13 cellular contexts compared by ENCODE assay signal in genomic region chr19:42229263-42229854, GRCh38. TPM values are rescaled to one million over a fixed set of nuclear protein-coding genes. Genes with fewer than 3 reads are reported as not detected.
DNase-seq lines count a peak whose midpoint lies in the region; ATAC-seq, FAIRE-seq and TF ChIP-seq lines count a peak whose summit lies in the region.
"Had no signal": no experiment of that assay in that cellular context is flagged by ENCODE, and none has a peak within 500 bp of the region (broad histone marks: within the 10 kb centered on the region; RNA-seq: fewer than 3 reads in every experiment).

No MANE protein-coding gene starts in this region.

- no peak overlapping the region for H2AFZ ChIP-seq in hepatocyte
- no peak overlapping the region for H2AFZ ChIP-seq in trophoblast cell (ENCODE audit: insufficient read depth, low read length, poor library complexity)
- no peak overlapping the region for H2AFZ ChIP-seq in PC-9

- POLR2A ChIA-PET in activated CD8-positive, alpha-beta T cell treated with anti-CD3 and anti-CD28 coated beads for 36 hours (lab: Charles Lee): interaction anchor here (0.8 to 17.2 kb wide), 2 partner anchors 9 to 10 kb away, joined by 4 to 195 read pairs; partner anchors contain the start of genes GSK3A and ZNF526
- POLR2A ChIA-PET in PC-9 (lab: Charles Lee; ENCODE audit: unreplicated experiment): no interaction called here

- no peaks in the 10 kb centered on the region for H3K27me3 Mint-ChIP-seq in CD14-positive monocyte (ENCODE audit: low read depth in 3 of 3)
- H3K27me3 Mint-ChIP-seq in activated CD8-positive, alpha-beta T cell treated with anti-CD3 and anti-CD28 coated beads for 36 hours: no peaks in the 10 kb centered on the region

- H3K9me3 ChIP-seq in hepatocyte (ENCODE audit: low read depth): no peaks in the 10 kb centered on the region
- H3K9me3 ChIP-seq in trophoblast cell (ENCODE audit: insufficient read depth, low read depth, low read length): peaks cover under 1% of the 10 kb centered on the region
- H3K9me3 ChIP-seq in PC-9 (ENCODE audit: insufficient read depth, low read depth): no peaks in the 10 kb centered on the region
- H3K9me3 ChIP-seq: mucosa of descending colon had no signal

- in situ Hi-C loops in ACHN (cut with HindIII; ENCODE audit: low pct_ligation_motif_present, low pct_unique_long_range_greater_than_20kb, low sequenced_read_pairs): no loop called here

- H4K91ac ChIP-seq in trophoblast cell (ENCODE audit: low read depth, low read length): no peak overlapping the region

- H3K27ac ChIP-seq in hepatocyte: peak overlapping the region; percentile 37
- no peak overlapping the region for H3K27ac ChIP-seq in trophoblast cell (ENCODE audit: low read depth, low read length)
- no peak overlapping the region for H3K27ac ChIP-seq in PC-9
- H3K27ac ChIP-seq: C4-2B had no signal

- no peak overlapping the region for H3K14ac ChIP-seq in trophoblast cell (ENCODE audit: low read length)

- H3K4me1 Mint-ChIP-seq in CD14-positive monocyte: peaks cover 10% of the 10 kb centered on the region
- peaks cover 27% of the 10 kb centered on the region for H3K4me1 Mint-ChIP-seq in activated CD8-positive, alpha-beta T cell treated with anti-CD3 and anti-CD28 coated beads for 36 hours (ENCODE audit: low read depth)

- BruUV-seq in PC-9 (replicated peaks; lab: Mats Ljungman, UMichigan): no TSS peak

- H2BK120ac ChIP-seq in trophoblast cell (ENCODE audit: insufficient read depth, low read length, poor library complexity): no peak overlapping the region

- H4K8ac ChIP-seq in trophoblast cell (ENCODE audit: low read depth, low read length): no peak overlapping the region

- no peak overlapping the region for H3K23ac ChIP-seq in trophoblast cell (ENCODE audit: low read length)

- intact Hi-C loops in CD14-positive monocyte (cut with micrococcal nuclease): no loop called here
- intact Hi-C loops in activated CD8-positive, alpha-beta T cell treated with anti-CD3 and anti-CD28 coated beads for 36 hours (cut with micrococcal nuclease): no loop called here
- intact Hi-C loops in PC-9 (cut with micrococcal nuclease; ENCODE audit: unreplicated experiment): no loop called here

- no peak overlapping the region for H3K4me3 Mint-ChIP-seq in CD14-positive monocyte
- no peak overlapping the region for H3K4me3 Mint-ChIP-seq in activated CD8-positive, alpha-beta T cell treated with anti-CD3 and anti-CD28 coated beads for 36 hours
- H3K4me3 Mint-ChIP-seq: activated T-cell treated with anti-CD3 and anti-CD28 coated beads, Interleukin-2, amount 50 U/mL, for 72 hours had no signal

- H3K36me3 Mint-ChIP-seq in CD14-positive monocyte: peaks cover 80 to 96% of the 10 kb centered on the region in 2 donors
- peaks cover 54% of the 10 kb centered on the region for H3K36me3 Mint-ChIP-seq in activated CD8-positive, alpha-beta T cell treated with anti-CD3 and anti-CD28 coated beads for 36 hours (ENCODE audit: low read depth)

- no peak overlapping the region for H2BK12ac ChIP-seq in trophoblast cell (ENCODE audit: low read length)

- no peak overlapping the region for H3K4ac ChIP-seq in trophoblast cell (ENCODE audit: low read depth, low read length)

- no peaks in the 10 kb centered on the region for H3K36me3 ChIP-seq in hepatocyte (replicated peaks; ENCODE audit: insufficient read depth, low read depth)
- H3K36me3 ChIP-seq in trophoblast cell (ENCODE audit: control insufficient read depth in 1 of 2, insufficient read depth in 2 of 2, low read length in 2 of 2): peaks cover 74 to 84% of the 10 kb centered on the region in 2 experiments
- peaks cover 14% of the 10 kb centered on the region; the same call in 1 of the 2 replicates for H3K36me3 ChIP-seq in PC-9 (ENCODE audit: low read depth)

- H3K27ac Mint-ChIP-seq in CD14-positive monocyte: peak overlapping the region; percentile 30 to 84 (median 69)
- H3K27ac Mint-ChIP-seq in activated CD8-positive, alpha-beta T cell treated with anti-CD3 and anti-CD28 coated beads for 36 hours: peak overlapping the region; percentile 83
- H3K27ac Mint-ChIP-seq: activated T-cell treated with anti-CD3 and anti-CD28 coated beads, Interleukin-2, amount 50 U/mL, for 72 hours had no signal

- no peak overlapping the region for H3K18ac ChIP-seq in trophoblast cell (ENCODE audit: low read length)

- H3K27me3 ChIP-seq in hepatocyte (no peaks in the 10 kb centered on the region), trophoblast cell (ENCODE audit: insufficient read depth, low read length) (no peaks in the 10 kb centered on the region), PC-9 (ENCODE audit: insufficient read depth, low read depth) (no peaks in the 10 kb centered on the region)

- 79% methylated on average over 5 of the region's 5 CpGs for WGBS in hepatocyte (ENCODE audit: low lambda C conversion rate, missing lambda C conversion rate)
- no CpG with 5 or more reads among the region's 5 CpGs for WGBS in trophoblast cell (ENCODE audit: extremely low coverage, insufficient coverage, insufficient read length)

- FAIRE-seq in GM12891 (lab: Jason Lieb, UNC): no peak

- no peaks in the 10 kb centered on the region for H3K9me2 ChIP-seq in hepatocyte (replicated peaks; ENCODE audit: insufficient read depth)
- no peaks in the 10 kb centered on the region for H3K9me2 ChIP-seq in PC-9 (ENCODE audit: insufficient read depth)

- no peak for ATAC-seq in activated CD8-positive, alpha-beta T cell treated with anti-CD3 and anti-CD28 coated beads for 36 hours
- ATAC-seq: activated T-cell treated with anti-CD3 and anti-CD28 coated beads, Interleukin-2, amount 50 U/mL, for 72 hours; mucosa of descending colon had no signal

- no peaks in the 10 kb centered on the region for H3K79me1 ChIP-seq in trophoblast cell (ENCODE audit: low read length)

- H3K79me2 ChIP-seq in hepatocyte (peaks cover 13% of the 10 kb centered on the region), trophoblast cell (ENCODE audit: control insufficient read depth, insufficient read depth, low read length, poor library complexity) (no peaks in the 10 kb centered on the region), PC-9 (ENCODE audit: low read depth) (no peaks in the 10 kb centered on the region)

- no peak overlapping the region for H3K9ac ChIP-seq in trophoblast cell (ENCODE audit: low read length)

- DNase-seq in CD14-positive monocyte (ENCODE audit: low spot score) (no peak), GM12891 (ENCODE audit: insufficient read length, low spot score) (no peak), hepatocyte (ENCODE audit: low spot score) (no peak), trophoblast cell (no peak), ACHN (no peak), SHP77 treated with DMSO at 0.1 percent for 48 hours (lab: John Stamatoyannopoulos, UW) (no peak), PC-9 (no peak)
- DNase-seq in activated CD8-positive, alpha-beta T cell treated with anti-CD3 and anti-CD28 coated beads for 36 hours: no peak
- DNase-seq: activated T-cell treated with anti-CD3 and anti-CD28 coated beads, Interleukin-2, amount 50 U/mL, for 72 hours; mucosa of descending colon; NCI-H1105 treated with DMSO at 0.1 percent for 48 hours; NCI-H510A had no signal

- peak; percentile 40; the same call in 1 of the 2 replicates for TF ChIP-seq POLR2A in GM12891 (IDR thresholded peaks at IDR 0.05; ENCODE audit: low read depth, low read length)

- CTCF ChIA-PET in activated CD8-positive, alpha-beta T cell treated with anti-CD3 and anti-CD28 coated beads for 36 hours (lab: Charles Lee): interaction anchor here (1.4 to 1.9 kb wide), 2 partner anchors 16 to 50 kb away, joined by 5 to 6 read pairs; no protein-coding TSS in a partner anchor
- CTCF ChIA-PET in PC-9 (lab: Charles Lee): no interaction called here

- H3K4me2 ChIP-seq in hepatocyte: no peak overlapping the region
- H3K4me2 ChIP-seq in trophoblast cell (ENCODE audit: low read length): no peak overlapping the region
- H3K4me2 ChIP-seq in PC-9: no peak overlapping the region

- no peak overlapping the region for H2BK5ac ChIP-seq in trophoblast cell (ENCODE audit: low read depth, low read length, poor library complexity)

- H3K4me3 ChIP-seq in hepatocyte (no peak overlapping the region), trophoblast cell (ENCODE audit: low read depth, low read length) (no peak overlapping the region), PC-9 (no peak overlapping the region)
- H3K4me3 ChIP-seq: mucosa of descending colon had no signal

- H4K20me1 ChIP-seq in hepatocyte (ENCODE audit: insufficient read depth, poor library complexity, severe bottlenecking) (peaks cover 15% of the 10 kb centered on the region), PC-9 (ENCODE audit: insufficient read depth) (peaks cover 13% of the 10 kb centered on the region; the same call in 1 of the 2 replicates)

- H3K9me3 Mint-ChIP-seq in CD14-positive monocyte: no peaks in the 10 kb centered on the region
- no peaks in the 10 kb centered on the region for H3K9me3 Mint-ChIP-seq in activated CD8-positive, alpha-beta T cell treated with anti-CD3 and anti-CD28 coated beads for 36 hours
- H3K9me3 Mint-ChIP-seq: activated T-cell treated with anti-CD3 and anti-CD28 coated beads, Interleukin-2, amount 50 U/mL, for 72 hours had no signal

- H3F3A ChIP-seq in PC-9 (ENCODE audit: insufficient read depth, low read depth): peaks cover 33% of the 10 kb centered on the region; the same call in 1 of the 2 replicates

- H2AK5ac ChIP-seq in trophoblast cell (ENCODE audit: low read length): no peak overlapping the region

- H3K4me1 ChIP-seq in hepatocyte (ENCODE audit: insufficient read depth): no peaks in the 10 kb centered on the region
- no peaks in the 10 kb centered on the region for H3K4me1 ChIP-seq in trophoblast cell (ENCODE audit: control insufficient read depth in 1 of 2, insufficient read depth in 2 of 2, low read length in 2 of 2)
- H3K4me1 ChIP-seq in PC-9 (replicated peaks; ENCODE audit: insufficient read depth): no peaks in the 10 kb centered on the region

- TF ChIP-seq CTCF in CD14-positive monocyte (IDR thresholded peaks at IDR 0.05) (no peak), hepatocyte (IDR thresholded peaks at IDR 0.05; ENCODE audit: poor library complexity) (no peak), PC-9 (conservative IDR thresholded peaks at IDR 0.05) (no peak)
- TF ChIP-seq CTCF in activated CD8-positive, alpha-beta T cell treated with anti-CD3 and anti-CD28 coated beads for 36 hours (IDR thresholded peaks at IDR 0.05): no peak

- no peak overlapping the region for H4K12ac ChIP-seq in trophoblast cell (ENCODE audit: low read depth, low read length)

RNA-seq across cellular contexts. Expression of gene ZNF526, which starts 9.2 kb away (rescaled TPM):
- polyA plus RNA-seq in CD14-positive monocyte (1 to 10 TPM in 1 of 2 donors, under 1 TPM in 1; 0.96 to 1.3 TPM), hepatocyte (8.6 and 9.7 TPM in 2 replicates)
- polyA plus RNA-seq in GM12891 (2012; ENCODE audit: low read depth, missing spikeins): 3.3 TPM
- 10 to 100 TPM; 12.0 to 12.3 TPM for total RNA-seq in activated CD8-positive, alpha-beta T cell treated with anti-CD3 and anti-CD28 coated beads for 36 hours
- total RNA-seq in hepatocyte (4.9 and 5.1 TPM in 2 replicates), PC-9 (2021) (13.4 and 13.9 TPM in 2 replicates)
- polyA plus RNA-seq in trophoblast cell (2013): 6.7 and 6.9 TPM in 2 replicates

RNA-seq across cellular contexts. Expression of gene DEDD2, which starts 11.9 kb away (rescaled TPM):
- polyA plus RNA-seq in CD14-positive monocyte (100 to 1,000 TPM; 125 to 133 TPM), hepatocyte (37.8 and 38.6 TPM in 2 replicates)
- 14.7 TPM for polyA plus RNA-seq in GM12891 (2012; ENCODE audit: low read depth, missing spikeins)
- total RNA-seq in activated CD8-positive, alpha-beta T cell treated with anti-CD3 and anti-CD28 coated beads for 36 hours: 10 to 100 TPM; 21.7 to 22.5 TPM
- total RNA-seq in hepatocyte (34.2 and 38.6 TPM in 2 replicates), PC-9 (2021) (45.6 and 49.6 TPM in 2 replicates)
- polyA plus RNA-seq in trophoblast cell (2013): 44.2 and 47.8 TPM in 2 replicates

RNA-seq across cellular contexts. Expression of gene GSK3A, which starts 13.0 kb away (rescaled TPM):
- polyA plus RNA-seq in CD14-positive monocyte (10 to 100 TPM; 12.3 to 14.9 TPM), hepatocyte (36.6 and 38.8 TPM in 2 replicates)
- 27.4 TPM for polyA plus RNA-seq in GM12891 (2012; ENCODE audit: low read depth, missing spikeins)
- total RNA-seq in activated CD8-positive, alpha-beta T cell treated with anti-CD3 and anti-CD28 coated beads for 36 hours: 10 to 100 TPM; 30.5 to 31.7 TPM
- total RNA-seq in hepatocyte (31.2 and 32.2 TPM in 2 replicates), PC-9 (2021) (37.4 and 44.6 TPM in 2 replicates)
- polyA plus RNA-seq in trophoblast cell (2013): 77.6 and 78.9 TPM in 2 replicates

RNA-seq across cellular contexts. Expression of gene ERF, which starts 25.6 kb away (rescaled TPM):
- polyA plus RNA-seq in CD14-positive monocyte (1 to 10 TPM; 2.3 to 3.4 TPM), hepatocyte (20.4 and 24.4 TPM in 2 replicates)
- polyA plus RNA-seq in GM12891 (2012; ENCODE audit: low read depth, missing spikeins): 18.2 TPM
- total RNA-seq in activated CD8-positive, alpha-beta T cell treated with anti-CD3 and anti-CD28 coated beads for 36 hours: 10 to 100 TPM; 60.0 to 69.2 TPM
- total RNA-seq in hepatocyte (32.6 and 47.1 TPM in 2 replicates), PC-9 (2021) (57.4 and 79.1 TPM in 2 replicates)
- polyA plus RNA-seq in trophoblast cell (2013): 49.3 and 50.2 TPM in 2 replicates

RNA-seq across cellular contexts. Expression of gene CIC, which starts 39.7 kb away (rescaled TPM):
- polyA plus RNA-seq in CD14-positive monocyte (under 1 TPM; 0.62 to 0.87 TPM), hepatocyte (19.3 and 23.2 TPM in 2 replicates)
- 18.5 TPM for polyA plus RNA-seq in GM12891 (2012; ENCODE audit: low read depth, missing spikeins)
- total RNA-seq in activated CD8-positive, alpha-beta T cell treated with anti-CD3 and anti-CD28 coated beads for 36 hours: 10 to 100 TPM; 60.7 to 65.6 TPM
- total RNA-seq in hepatocyte (14.3 and 17.4 TPM in 2 replicates), PC-9 (2021) (58.1 and 60.7 TPM in 2 replicates)
- polyA plus RNA-seq in trophoblast cell (2013): 36.7 and 39.1 TPM in 2 replicates
